Comparison of ENCODE assay signal across 1 cellular context in genomic region chr17:73750975-73751374, GRCh38.
TF ChIP-seq lines count a peak whose summit lies in the region.

No MANE protein-coding gene starts in this region.

TF ChIP-seq in WTC11, 78 proteins besides CTCF, POLR2A, EP300 and RAD21:
- TF ChIP-seq ZMAT4 (CRISPR knock-in tag; IDR thresholded peaks at IDR 0.05) (no peak), SOX15 (CRISPR knock-in tag; IDR thresholded peaks at IDR 0.05) (no peak), GRHL2 (CRISPR knock-in tag; IDR thresholded peaks at IDR 0.05; ENCODE audit: insufficient replicate concordance, severe bottlenecking) (no peak), ZNF219 (CRISPR knock-in tag; IDR thresholded peaks at IDR 0.05; ENCODE audit: borderline replicate concordance) (no peak), ETV6 (CRISPR knock-in tag; IDR thresholded peaks at IDR 0.05) (no peak), PRDM15 (CRISPR knock-in tag; IDR thresholded peaks at IDR 0.05) (no peak), HMGXB4 (CRISPR knock-in tag; IDR thresholded peaks at IDR 0.05) (no peak), NFYB (CRISPR knock-in tag; conservative IDR thresholded peaks at IDR 0.05; ENCODE audit: low read depth) (no peak), TEAD4 (CRISPR knock-in tag; IDR thresholded peaks at IDR 0.05) (no peak), TCF7 (CRISPR knock-in tag; IDR thresholded peaks at IDR 0.05; ENCODE audit: low read depth) (no peak), TP53 (CRISPR knock-in tag; IDR thresholded peaks at IDR 0.05) (no peak), ZNF263 (CRISPR knock-in tag; IDR thresholded peaks at IDR 0.05; ENCODE audit: low read depth) (no peak), ATF1 (CRISPR knock-in tag; IDR thresholded peaks at IDR 0.05) (no peak), ZNF416 (CRISPR knock-in tag; IDR thresholded peaks at IDR 0.05) (no peak), STAT6 (CRISPR knock-in tag; conservative IDR thresholded peaks at IDR 0.05; ENCODE audit: low read depth) (no peak), TEAD1 (CRISPR knock-in tag; IDR thresholded peaks at IDR 0.05) (no peak), RELA (CRISPR knock-in tag; IDR thresholded peaks at IDR 0.05; ENCODE audit: borderline replicate concordance) (no peak)
TF ChIP-seq in WTC11: peak in this region for 0.
